Comparison of ENCODE assay signal across 1 cellular context in genomic region chr5:81851481-81852178, GRCh38.
TF ChIP-seq lines count a peak whose summit lies in the region.

No MANE protein-coding gene starts in this region.

TF ChIP-seq in HepG2, 621 proteins besides CTCF, POLR2A, EP300 and RAD21 (continued from another document):
- no peak for TF ChIP-seq ZHX2 (IDR thresholded peaks at IDR 0.05; ENCODE audit: low read depth)
- no peak for TF ChIP-seq ZHX2 (CRISPR knock-in tag; IDR thresholded peaks at IDR 0.05; ENCODE audit: borderline replicate concordance)
- no peak for TF ChIP-seq ZNF562 (CRISPR knock-in tag; IDR thresholded peaks at IDR 0.05; ENCODE audit: borderline replicate concordance)
- no peak for TF ChIP-seq EZH2 (conservative IDR thresholded peaks at IDR 0.05; ENCODE audit: low read depth, low read length)
- no peak for TF ChIP-seq ZNF550 (CRISPR knock-in tag; IDR thresholded peaks at IDR 0.05; ENCODE audit: borderline replicate concordance)
- no peak for TF ChIP-seq HMGA1 (CRISPR knock-in tag; conservative IDR thresholded peaks at IDR 0.05)
- no peak for TF ChIP-seq PREB (CRISPR knock-in tag; IDR thresholded peaks at IDR 0.05)
- no peak for TF ChIP-seq BRCA1 (CRISPR knock-in tag; IDR thresholded peaks at IDR 0.05)
- no peak for TF ChIP-seq FOXA3 (CRISPR knock-in tag; IDR thresholded peaks at IDR 0.05)
- TF ChIP-seq ONECUT2 (CRISPR knock-in tag; IDR thresholded peaks at IDR 0.05): no peak
- TF ChIP-seq E2F2 (CRISPR knock-in tag; IDR thresholded peaks at IDR 0.05; ENCODE audit: borderline replicate concordance): no peak
- TF ChIP-seq NBN (conservative IDR thresholded peaks at IDR 0.05): no peak
- no peak for TF ChIP-seq ZFP62 (CRISPR knock-in tag; IDR thresholded peaks at IDR 0.05)
- no peak for TF ChIP-seq ZNF782 (CRISPR knock-in tag; IDR thresholded peaks at IDR 0.05; ENCODE audit: borderline replicate concordance)
- no peak for TF ChIP-seq SRSF9 (IDR thresholded peaks at IDR 0.05; ENCODE audit: borderline replicate concordance, insufficient read depth, low read depth, low read length, poor library complexity, severe bottlenecking)
- TF ChIP-seq ZNF180 (CRISPR knock-in tag; IDR thresholded peaks at IDR 0.05; ENCODE audit: borderline replicate concordance, low read depth): no peak
- peak; percentile 41; the same call in 1 of the 2 replicates for TF ChIP-seq KMT2B (CRISPR knock-in tag; IDR thresholded peaks at IDR 0.05)
- no peak for TF ChIP-seq MBNL3 (CRISPR knock-in tag; conservative IDR thresholded peaks at IDR 0.05)
- TF ChIP-seq HDAC1 (CRISPR knock-in tag; IDR thresholded peaks at IDR 0.05): no peak
- no peak for TF ChIP-seq MIXL1 (CRISPR knock-in tag; IDR thresholded peaks at IDR 0.05)
- TF ChIP-seq SIN3B (IDR thresholded peaks at IDR 0.05; ENCODE audit: low read length): no peak
- no peak for TF ChIP-seq ZNF713 (CRISPR knock-in tag; IDR thresholded peaks at IDR 0.05)
- no peak for TF ChIP-seq PAX8 (CRISPR knock-in tag; IDR thresholded peaks at IDR 0.05; ENCODE audit: borderline replicate concordance)
- TF ChIP-seq GPBP1L1 (CRISPR knock-in tag; IDR thresholded peaks at IDR 0.05): no peak
- TF ChIP-seq ZNF143 (CRISPR knock-in tag; IDR thresholded peaks at IDR 0.05): no peak
- TF ChIP-seq TSC22D2 (CRISPR knock-in tag; IDR thresholded peaks at IDR 0.05; ENCODE audit: borderline replicate concordance): no peak
- TF ChIP-seq ZMYM2 (CRISPR knock-in tag; IDR thresholded peaks at IDR 0.05): no peak
- TF ChIP-seq ATM (IDR thresholded peaks at IDR 0.05; ENCODE audit: borderline replicate concordance): no peak
- no peak for TF ChIP-seq ZNF746 (CRISPR knock-in tag; IDR thresholded peaks at IDR 0.05)
- TF ChIP-seq WIZ (CRISPR knock-in tag; IDR thresholded peaks at IDR 0.05): no peak
- TF ChIP-seq ZNF776 (CRISPR knock-in tag; IDR thresholded peaks at IDR 0.05): no peak
- no peak for TF ChIP-seq ZNF704 (CRISPR knock-in tag; IDR thresholded peaks at IDR 0.05; ENCODE audit: borderline replicate concordance)
- no peak for TF ChIP-seq ZNF234 (CRISPR knock-in tag; conservative IDR thresholded peaks at IDR 0.05)
- TF ChIP-seq ZSCAN12 (CRISPR knock-in tag; IDR thresholded peaks at IDR 0.05): no peak
- no peak for TF ChIP-seq GFI1 (CRISPR knock-in tag; IDR thresholded peaks at IDR 0.05; ENCODE audit: borderline replicate concordance)
- no peak for TF ChIP-seq ZBTB21 (CRISPR knock-in tag; IDR thresholded peaks at IDR 0.05)
- no peak for TF ChIP-seq NFE2L2 (IDR thresholded peaks at IDR 0.05; ENCODE audit: low read length)
- TF ChIP-seq PHB2 (IDR thresholded peaks at IDR 0.05; ENCODE audit: partially characterized antibody): no peak
- no peak for TF ChIP-seq ZNF891 (CRISPR knock-in tag; IDR thresholded peaks at IDR 0.05)
- no peak for TF ChIP-seq ZBTB43 (CRISPR knock-in tag; conservative IDR thresholded peaks at IDR 0.05)
- no peak for TF ChIP-seq MXD4 (CRISPR knock-in tag; IDR thresholded peaks at IDR 0.05)
- no peak for TF ChIP-seq ZMAT5 (CRISPR knock-in tag; IDR thresholded peaks at IDR 0.05; ENCODE audit: borderline replicate concordance, low read depth)
- TF ChIP-seq MXD1 (CRISPR knock-in tag; IDR thresholded peaks at IDR 0.05): no peak
- peak; percentile 65 for TF ChIP-seq POGZ (CRISPR knock-in tag; IDR thresholded peaks at IDR 0.05)
- TF ChIP-seq TCF7L2 (IDR thresholded peaks at IDR 0.05; ENCODE audit: low read depth, low read length): no peak
- TF ChIP-seq ZFY (CRISPR knock-in tag; IDR thresholded peaks at IDR 0.05): 0 out of 2 replicates have a peak, but pooled peaks have one; percentile 27
- TF ChIP-seq GPN1 (CRISPR knock-in tag; IDR thresholded peaks at IDR 0.05; ENCODE audit: borderline replicate concordance): no peak
- peak; percentile 68; the same call in 1 of the 2 replicates for TF ChIP-seq ZNF331 (CRISPR knock-in tag; IDR thresholded peaks at IDR 0.05)
- no peak for TF ChIP-seq MEIS1 (CRISPR knock-in tag; IDR thresholded peaks at IDR 0.05; ENCODE audit: borderline replicate concordance)
- no peak for TF ChIP-seq ZNF17 (CRISPR knock-in tag; IDR thresholded peaks at IDR 0.05)
- no peak for TF ChIP-seq ZFP1 (CRISPR knock-in tag; IDR thresholded peaks at IDR 0.05)
- TF ChIP-seq ZNF292 (CRISPR knock-in tag; IDR thresholded peaks at IDR 0.05; ENCODE audit: borderline replicate concordance, low read depth): peak; percentile 83; the same call in 1 of the 2 replicates
- TF ChIP-seq DR1 (CRISPR knock-in tag; IDR thresholded peaks at IDR 0.05): no peak
- TF ChIP-seq ZBED4 (CRISPR knock-in tag; IDR thresholded peaks at IDR 0.05; ENCODE audit: borderline replicate concordance): no peak
- TF ChIP-seq FOXM1 (CRISPR knock-in tag; IDR thresholded peaks at IDR 0.05): no peak
